1 cellular context compared by ENCODE assay signal in the genomic region with DNA sequence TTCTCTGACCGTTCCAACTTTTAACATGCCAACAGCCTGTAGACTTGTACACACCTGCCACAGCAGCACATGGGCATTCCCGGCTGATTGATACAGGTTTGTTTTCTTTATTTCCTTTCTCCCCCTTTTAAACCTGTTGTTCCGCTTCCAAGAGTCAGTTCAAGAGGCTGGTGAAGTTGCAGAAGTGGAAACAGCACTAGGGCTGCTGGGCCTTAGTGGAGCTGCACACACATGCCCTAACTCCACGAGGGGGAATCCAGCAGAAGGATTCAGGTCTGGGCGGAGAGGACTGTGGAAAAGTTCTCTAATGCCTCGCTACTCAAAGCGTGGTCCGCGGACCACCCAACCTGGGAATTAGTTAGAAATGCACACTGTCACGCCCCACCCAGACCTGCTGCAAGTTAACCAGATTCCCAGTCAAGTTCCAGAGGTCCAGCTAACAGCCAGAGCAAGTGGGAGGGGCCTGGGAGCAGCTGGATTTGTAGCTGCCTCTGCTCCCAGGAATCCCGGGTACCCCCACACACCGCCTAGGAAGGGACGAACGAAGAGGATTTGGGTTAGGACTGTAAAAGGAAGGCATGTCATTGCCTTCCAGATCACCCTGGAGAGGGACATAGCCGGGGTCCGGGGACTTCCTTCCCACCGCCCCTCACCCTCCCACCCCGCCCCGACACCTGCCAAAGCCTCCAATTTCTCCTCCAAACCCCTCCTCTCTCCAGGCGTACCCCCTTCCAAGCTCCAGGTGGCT.
TF ChIP-seq lines count a peak whose summit lies in the region.

No MANE protein-coding gene starts in this region.

TF ChIP-seq in HepG2, 621 proteins besides CTCF, POLR2A, EP300 and RAD21 (continued from another document and continues in another):
- TF ChIP-seq, protein P1, sequence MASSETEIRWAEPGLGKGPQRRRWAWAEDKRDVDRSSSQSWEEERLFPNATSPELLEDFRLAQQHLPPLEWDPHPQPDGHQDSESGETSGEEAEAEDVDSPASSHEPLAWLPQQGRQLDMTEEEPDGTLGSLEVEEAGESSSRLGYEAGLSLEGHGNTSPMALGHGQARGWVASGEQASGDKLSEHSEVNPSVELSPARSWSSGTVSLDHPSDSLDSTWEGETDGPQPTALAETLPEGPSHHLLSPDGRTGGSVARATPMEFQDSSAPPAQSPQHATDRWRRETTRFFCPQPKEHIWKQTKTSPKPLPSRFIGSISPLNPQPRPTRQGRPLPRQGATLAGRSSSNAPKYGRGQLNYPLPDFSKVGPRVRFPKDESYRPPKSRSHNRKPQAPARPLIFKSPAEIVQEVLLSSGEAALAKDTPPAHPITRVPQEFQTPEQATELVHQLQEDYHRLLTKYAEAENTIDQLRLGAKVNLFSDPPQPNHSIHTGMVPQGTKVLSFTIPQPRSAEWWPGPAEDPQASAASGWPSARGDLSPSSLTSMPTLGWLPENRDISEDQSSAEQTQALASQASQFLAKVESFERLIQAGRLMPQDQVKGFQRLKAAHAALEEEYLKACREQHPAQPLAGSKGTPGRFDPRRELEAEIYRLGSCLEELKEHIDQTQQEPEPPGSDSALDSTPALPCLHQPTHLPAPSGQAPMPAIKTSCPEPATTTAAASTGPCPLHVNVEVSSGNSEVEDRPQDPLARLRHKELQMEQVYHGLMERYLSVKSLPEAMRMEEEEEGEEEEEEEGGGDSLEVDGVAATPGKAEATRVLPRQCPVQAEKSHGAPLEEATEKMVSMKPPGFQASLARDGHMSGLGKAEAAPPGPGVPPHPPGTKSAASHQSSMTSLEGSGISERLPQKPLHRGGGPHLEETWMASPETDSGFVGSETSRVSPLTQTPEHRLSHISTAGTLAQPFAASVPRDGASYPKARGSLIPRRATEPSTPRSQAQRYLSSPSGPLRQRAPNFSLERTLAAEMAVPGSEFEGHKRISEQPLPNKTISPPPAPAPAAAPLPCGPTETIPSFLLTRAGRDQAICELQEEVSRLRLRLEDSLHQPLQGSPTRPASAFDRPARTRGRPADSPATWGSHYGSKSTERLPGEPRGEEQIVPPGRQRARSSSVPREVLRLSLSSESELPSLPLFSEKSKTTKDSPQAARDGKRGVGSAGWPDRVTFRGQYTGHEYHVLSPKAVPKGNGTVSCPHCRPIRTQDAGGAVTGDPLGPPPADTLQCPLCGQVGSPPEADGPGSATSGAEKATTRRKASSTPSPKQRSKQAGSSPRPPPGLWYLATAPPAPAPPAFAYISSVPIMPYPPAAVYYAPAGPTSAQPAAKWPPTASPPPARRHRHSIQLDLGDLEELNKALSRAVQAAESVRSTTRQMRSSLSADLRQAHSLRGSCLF (CRISPR knock-in tag; IDR thresholded peaks at IDR 0.05; ENCODE audit: borderline replicate concordance): no peak
- TF ChIP-seq, protein P2, sequence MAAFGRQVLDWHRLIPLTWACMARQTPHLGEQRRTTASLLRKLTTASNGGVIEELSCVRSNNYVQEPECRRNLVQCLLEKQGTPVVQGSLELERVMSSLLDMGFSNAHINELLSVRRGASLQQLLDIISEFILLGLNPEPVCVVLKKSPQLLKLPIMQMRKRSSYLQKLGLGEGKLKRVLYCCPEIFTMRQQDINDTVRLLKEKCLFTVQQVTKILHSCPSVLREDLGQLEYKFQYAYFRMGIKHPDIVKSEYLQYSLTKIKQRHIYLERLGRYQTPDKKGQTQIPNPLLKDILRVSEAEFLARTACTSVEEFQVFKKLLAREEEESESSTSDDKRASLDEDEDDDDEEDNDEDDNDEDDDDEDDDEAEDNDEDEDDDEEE (CRISPR knock-in tag; IDR thresholded peaks at IDR 0.05): no peak
- TF ChIP-seq ZBTB7A (CRISPR knock-in tag; IDR thresholded peaks at IDR 0.05) (0 out of 2 replicates have a peak, but pooled peaks have one; percentile 18), NKX3-1 (CRISPR knock-in tag; IDR thresholded peaks at IDR 0.05) (no peak), SMAD1 (CRISPR knock-in tag; IDR thresholded peaks at IDR 0.05; ENCODE audit: borderline replicate concordance, low read depth) (peak; percentile 58), MAFG (CRISPR knock-in tag; IDR thresholded peaks at IDR 0.05) (0 out of 2 replicates have a peak, but pooled peaks have one; percentile 21), RNF2 (conservative IDR thresholded peaks at IDR 0.05; ENCODE audit: low read depth) (no peak), ZNF605 (CRISPR knock-in tag; IDR thresholded peaks at IDR 0.05) (no peak; the same call in 1 of the 2 replicates), SNAPC2 (CRISPR knock-in tag; IDR thresholded peaks at IDR 0.05) (no peak), MTA3 (CRISPR knock-in tag; IDR thresholded peaks at IDR 0.05) (no peak), ZNF615 (CRISPR knock-in tag; IDR thresholded peaks at IDR 0.05; ENCODE audit: borderline replicate concordance) (no peak), ZNF543 (CRISPR knock-in tag; IDR thresholded peaks at IDR 0.05) (no peak), ZNF205 (CRISPR knock-in tag; IDR thresholded peaks at IDR 0.05) (no peak), ZNF672 (CRISPR knock-in tag; IDR thresholded peaks at IDR 0.05) (no peak; the same call in 1 of the 2 replicates), ZFY (CRISPR knock-in tag; IDR thresholded peaks at IDR 0.05) (no peak), MEIS2 (CRISPR knock-in tag; IDR thresholded peaks at IDR 0.05) (no peak), MAF1 (CRISPR knock-in tag; IDR thresholded peaks at IDR 0.05; ENCODE audit: borderline replicate concordance) (no peak), ASH2L (IDR thresholded peaks at IDR 0.05; ENCODE audit: insufficient read length, low read depth, low read length) (no peak), FOXA1 (IDR thresholded peaks at IDR 0.05) (no peak), FOXA1 (CRISPR knock-in tag; IDR thresholded peaks at IDR 0.05) (no peak), POLR2AphosphoS2 (IDR thresholded peaks at IDR 0.05; ENCODE audit: low read depth, low read length) (no peak), ZNF674 (CRISPR knock-in tag; IDR thresholded peaks at IDR 0.05; ENCODE audit: low read depth) (no peak), FLYWCH1 (CRISPR knock-in tag; IDR thresholded peaks at IDR 0.05) (no peak), TARDBP (CRISPR knock-in tag; IDR thresholded peaks at IDR 0.05) (no peak), ISX (CRISPR knock-in tag; conservative IDR thresholded peaks at IDR 0.05) (0 out of 2 replicates have a peak, but pooled peaks have one; percentile 28), ZSCAN31 (CRISPR knock-in tag; IDR thresholded peaks at IDR 0.05; ENCODE audit: low read depth) (no peak; the same call in 1 of the 2 replicates), MAZ (IDR thresholded peaks at IDR 0.05; ENCODE audit: borderline replicate concordance, low read depth, low read length) (no peak), MAZ (CRISPR knock-in tag; IDR thresholded peaks at IDR 0.05; ENCODE audit: low read depth) (no peak), ZNF430 (CRISPR knock-in tag; IDR thresholded peaks at IDR 0.05) (no peak), FOXM1 (CRISPR knock-in tag; IDR thresholded peaks at IDR 0.05) (no peak)
- TF ChIP-seq, protein P3, sequence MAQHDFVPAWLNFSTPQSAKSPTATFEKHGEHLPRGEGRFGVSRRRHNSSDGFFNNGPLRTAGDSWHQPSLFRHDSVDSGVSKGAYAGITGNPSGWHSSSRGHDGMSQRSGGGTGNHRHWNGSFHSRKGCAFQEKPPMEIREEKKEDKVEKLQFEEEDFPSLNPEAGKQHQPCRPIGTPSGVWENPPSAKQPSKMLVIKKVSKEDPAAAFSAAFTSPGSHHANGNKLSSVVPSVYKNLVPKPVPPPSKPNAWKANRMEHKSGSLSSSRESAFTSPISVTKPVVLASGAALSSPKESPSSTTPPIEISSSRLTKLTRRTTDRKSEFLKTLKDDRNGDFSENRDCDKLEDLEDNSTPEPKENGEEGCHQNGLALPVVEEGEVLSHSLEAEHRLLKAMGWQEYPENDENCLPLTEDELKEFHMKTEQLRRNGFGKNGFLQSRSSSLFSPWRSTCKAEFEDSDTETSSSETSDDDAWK (CRISPR knock-in tag; IDR thresholded peaks at IDR 0.05): no peak
- TF ChIP-seq, protein P4, sequence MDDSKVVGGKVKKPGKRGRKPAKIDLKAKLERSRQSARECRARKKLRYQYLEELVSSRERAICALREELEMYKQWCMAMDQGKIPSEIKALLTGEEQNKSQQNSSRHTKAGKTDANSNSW (CRISPR knock-in tag; IDR thresholded peaks at IDR 0.05; ENCODE audit: borderline replicate concordance): no peak
- TF ChIP-seq, protein P5, sequence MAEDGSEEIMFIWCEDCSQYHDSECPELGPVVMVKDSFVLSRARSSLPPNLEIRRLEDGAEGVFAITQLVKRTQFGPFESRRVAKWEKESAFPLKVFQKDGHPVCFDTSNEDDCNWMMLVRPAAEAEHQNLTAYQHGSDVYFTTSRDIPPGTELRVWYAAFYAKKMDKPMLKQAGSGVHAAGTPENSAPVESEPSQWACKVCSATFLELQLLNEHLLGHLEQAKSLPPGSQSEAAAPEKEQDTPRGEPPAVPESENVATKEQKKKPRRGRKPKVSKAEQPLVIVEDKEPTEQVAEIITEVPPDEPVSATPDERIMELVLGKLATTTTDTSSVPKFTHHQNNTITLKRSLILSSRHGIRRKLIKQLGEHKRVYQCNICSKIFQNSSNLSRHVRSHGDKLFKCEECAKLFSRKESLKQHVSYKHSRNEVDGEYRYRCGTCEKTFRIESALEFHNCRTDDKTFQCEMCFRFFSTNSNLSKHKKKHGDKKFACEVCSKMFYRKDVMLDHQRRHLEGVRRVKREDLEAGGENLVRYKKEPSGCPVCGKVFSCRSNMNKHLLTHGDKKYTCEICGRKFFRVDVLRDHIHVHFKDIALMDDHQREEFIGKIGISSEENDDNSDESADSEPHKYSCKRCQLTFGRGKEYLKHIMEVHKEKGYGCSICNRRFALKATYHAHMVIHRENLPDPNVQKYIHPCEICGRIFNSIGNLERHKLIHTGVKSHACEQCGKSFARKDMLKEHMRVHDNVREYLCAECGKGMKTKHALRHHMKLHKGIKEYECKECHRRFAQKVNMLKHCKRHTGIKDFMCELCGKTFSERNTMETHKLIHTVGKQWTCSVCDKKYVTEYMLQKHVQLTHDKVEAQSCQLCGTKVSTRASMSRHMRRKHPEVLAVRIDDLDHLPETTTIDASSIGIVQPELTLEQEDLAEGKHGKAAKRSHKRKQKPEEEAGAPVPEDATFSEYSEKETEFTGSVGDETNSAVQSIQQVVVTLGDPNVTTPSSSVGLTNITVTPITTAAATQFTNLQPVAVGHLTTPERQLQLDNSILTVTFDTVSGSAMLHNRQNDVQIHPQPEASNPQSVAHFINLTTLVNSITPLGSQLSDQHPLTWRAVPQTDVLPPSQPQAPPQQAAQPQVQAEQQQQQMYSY (CRISPR knock-in tag; IDR thresholded peaks at IDR 0.05): no peak
- TF ChIP-seq, protein P6, sequence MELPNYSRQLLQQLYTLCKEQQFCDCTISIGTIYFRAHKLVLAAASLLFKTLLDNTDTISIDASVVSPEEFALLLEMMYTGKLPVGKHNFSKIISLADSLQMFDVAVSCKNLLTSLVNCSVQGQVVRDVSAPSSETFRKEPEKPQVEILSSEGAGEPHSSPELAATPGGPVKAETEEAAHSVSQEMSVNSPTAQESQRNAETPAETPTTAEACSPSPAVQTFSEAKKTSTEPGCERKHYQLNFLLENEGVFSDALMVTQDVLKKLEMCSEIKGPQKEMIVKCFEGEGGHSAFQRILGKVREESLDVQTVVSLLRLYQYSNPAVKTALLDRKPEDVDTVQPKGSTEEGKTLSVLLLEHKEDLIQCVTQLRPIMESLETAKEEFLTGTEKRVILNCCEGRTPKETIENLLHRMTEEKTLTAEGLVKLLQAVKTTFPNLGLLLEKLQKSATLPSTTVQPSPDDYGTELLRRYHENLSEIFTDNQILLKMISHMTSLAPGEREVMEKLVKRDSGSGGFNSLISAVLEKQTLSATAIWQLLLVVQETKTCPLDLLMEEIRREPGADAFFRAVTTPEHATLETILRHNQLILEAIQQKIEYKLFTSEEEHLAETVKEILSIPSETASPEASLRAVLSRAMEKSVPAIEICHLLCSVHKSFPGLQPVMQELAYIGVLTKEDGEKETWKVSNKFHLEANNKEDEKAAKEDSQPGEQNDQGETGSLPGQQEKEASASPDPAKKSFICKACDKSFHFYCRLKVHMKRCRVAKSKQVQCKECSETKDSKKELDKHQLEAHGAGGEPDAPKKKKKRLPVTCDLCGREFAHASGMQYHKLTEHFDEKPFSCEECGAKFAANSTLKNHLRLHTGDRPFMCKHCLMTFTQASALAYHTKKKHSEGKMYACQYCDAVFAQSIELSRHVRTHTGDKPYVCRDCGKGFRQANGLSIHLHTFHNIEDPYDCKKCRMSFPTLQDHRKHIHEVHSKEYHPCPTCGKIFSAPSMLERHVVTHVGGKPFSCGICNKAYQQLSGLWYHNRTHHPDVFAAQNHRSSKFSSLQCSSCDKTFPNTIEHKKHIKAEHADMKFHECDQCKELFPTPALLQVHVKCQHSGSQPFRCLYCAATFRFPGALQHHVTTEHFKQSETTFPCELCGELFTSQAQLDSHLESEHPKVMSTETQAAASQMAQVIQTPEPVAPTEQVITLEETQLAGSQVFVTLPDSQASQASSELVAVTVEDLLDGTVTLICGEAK (IDR thresholded peaks at IDR 0.05): no peak
- TF ChIP-seq, protein P6 (CRISPR knock-in tag; IDR thresholded peaks at IDR 0.05): no peak
- TF ChIP-seq, protein P7, sequence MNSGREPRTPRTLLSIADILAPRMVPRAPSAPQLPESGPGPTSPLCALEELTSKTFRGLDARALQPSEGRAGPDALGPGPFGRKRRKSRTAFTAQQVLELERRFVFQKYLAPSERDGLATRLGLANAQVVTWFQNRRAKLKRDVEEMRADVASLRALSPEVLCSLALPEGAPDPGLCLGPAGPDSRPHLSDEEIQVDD (CRISPR knock-in tag; IDR thresholded peaks at IDR 0.05; ENCODE audit: borderline replicate concordance): no peak
- TF ChIP-seq, protein P8, sequence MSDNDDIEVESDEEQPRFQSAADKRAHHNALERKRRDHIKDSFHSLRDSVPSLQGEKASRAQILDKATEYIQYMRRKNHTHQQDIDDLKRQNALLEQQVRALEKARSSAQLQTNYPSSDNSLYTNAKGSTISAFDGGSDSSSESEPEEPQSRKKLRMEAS (IDR thresholded peaks at IDR 0.05): peak; percentile 49; the same call in 1 of the 2 replicates
